ENCODE assay signal across 2 cellular contexts in genomic region chr15:63288342-63288741, GRCh38.
TF ChIP-seq lines count a peak whose summit lies in the region.

No MANE protein-coding gene starts in this region.

TF ChIP-seq in IMR-90, 13 proteins besides CTCF, POLR2A, EP300 and RAD21:
- TF ChIP-seq SMC3 (IDR thresholded peaks at IDR 0.05; ENCODE audit: low read depth, low read length) (no peak), FOS (IDR thresholded peaks at IDR 0.05; ENCODE audit: low read depth, low read length) (no peak), CHD1 (IDR thresholded peaks at IDR 0.05; ENCODE audit: low read depth, low read length) (no peak), BHLHE40 (IDR thresholded peaks at IDR 0.05; ENCODE audit: low read depth, low read length) (no peak), RCOR1 (IDR thresholded peaks at IDR 0.05; ENCODE audit: insufficient replicate concordance, low read length) (no peak), CEBPB (IDR thresholded peaks at IDR 0.05; ENCODE audit: low read depth, low read length) (no peak)

TF ChIP-seq in endothelial cell of umbilical vein, 7 proteins besides CTCF, POLR2A, EP300 and RAD21:
- no peak for TF ChIP-seq POLR2AphosphoS5 (IDR thresholded peaks at IDR 0.05; ENCODE audit: insufficient read depth, low read depth, low read length)
- TF ChIP-seq GATA2 (IDR thresholded peaks at IDR 0.05; ENCODE audit: insufficient read depth, insufficient read length, low read depth, low read length), result no peak
- TF ChIP-seq MYC (IDR thresholded peaks at IDR 0.05; ENCODE audit: low read depth, low read length), result no peak
- no peak for TF ChIP-seq EZH2 (IDR thresholded peaks at IDR 0.05; ENCODE audit: borderline replicate concordance, low read depth, low read length, severe bottlenecking)
- TF ChIP-seq MAX (IDR thresholded peaks at IDR 0.05; ENCODE audit: insufficient read depth, insufficient read length), result no peak
- TF ChIP-seq JUN (IDR thresholded peaks at IDR 0.05; ENCODE audit: borderline replicate concordance, insufficient read depth, insufficient read length, low read depth), result no peak
- TF ChIP-seq FOS (IDR thresholded peaks at IDR 0.05; ENCODE audit: borderline replicate concordance, insufficient read depth, low read length), result no peak
